In the genomic region with DNA sequence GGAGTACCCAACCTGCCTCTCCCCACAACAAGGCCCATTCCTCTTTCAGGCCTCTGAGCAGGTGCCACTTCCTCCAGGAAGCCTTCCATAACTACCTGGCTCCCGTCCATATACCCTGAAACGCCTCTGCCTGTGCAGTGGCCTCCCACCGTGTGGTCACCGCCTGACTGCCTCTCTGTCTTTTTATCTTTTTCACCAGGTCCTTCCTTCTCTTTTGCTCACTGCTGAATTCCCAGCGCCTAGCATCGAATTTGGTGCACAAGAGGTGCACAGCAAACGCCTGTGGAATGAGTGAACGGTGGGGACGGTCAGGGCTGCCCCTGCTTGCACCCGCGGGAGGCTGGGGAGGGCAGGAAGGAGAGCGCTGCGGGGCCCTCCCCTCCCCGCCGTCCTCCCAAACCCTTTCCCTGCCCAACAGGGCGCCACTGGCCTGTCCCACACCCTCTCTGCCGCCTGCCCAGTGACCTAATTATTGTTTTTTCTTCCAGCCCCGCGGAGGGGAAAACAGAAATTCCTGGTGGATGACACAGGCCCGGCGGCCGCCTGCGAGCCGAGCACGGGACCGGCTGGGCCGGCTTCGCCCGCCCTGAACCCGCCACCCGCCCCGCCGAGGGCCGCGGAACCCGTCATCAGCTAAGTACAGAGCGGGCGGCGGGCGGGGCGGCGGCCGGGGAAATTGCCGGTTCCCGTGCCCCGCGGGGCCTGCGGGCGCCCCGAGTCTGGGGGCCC, we compare ENCODE assay signal across 8 cellular contexts.
DNase-seq lines count a peak whose midpoint lies in the region; ATAC-seq and TF ChIP-seq lines count a peak whose summit lies in the region.

No MANE protein-coding gene starts in this region.

- H3K9ac ChIP-seq in duodenal mucosa (ENCODE audit: low read depth in 1 of 2, low read length in 2 of 2) (peak overlapping the region; percentile 58 to 60), liver (ENCODE audit: low read depth in 1 of 2, low read length in 2 of 2) (peak overlapping the region in 1 of 2 donors; percentile 17)

- H3K27me3 ChIP-seq in duodenal mucosa (ENCODE audit: control insufficient read depth in 1 of 2, insufficient read depth in 2 of 2, low read length in 2 of 2) (no peaks in the 10 kb centered on the region), liver (ENCODE audit: control insufficient read depth in 4 of 4, insufficient read depth in 4 of 4, low read length in 3 of 4) (no peaks in the 10 kb centered on the region)

- peak; percentile 76 for ATAC-seq in stimulated activated naive B cell treated with anti-CD40 and anti-IgM and Interleukin-4, amounts not matched to agents 10 μg/mL and 1 μg/mL and 100 μg/mL, for 72 hours (replicated peaks)
- ATAC-seq in HG02623 (IDR thresholded peaks at IDR 0.05; ENCODE audit: unreplicated experiment), result no peak

- peak overlapping the region; percentile 73 to 80 for H3K4me3 Mint-ChIP-seq in stimulated activated naive B cell treated with anti-CD40 and anti-IgM and Interleukin-4, amounts not matched to agents 10 μg/mL and 1 μg/mL and 100 μg/mL, for 72 hours

- 15% methylated on average over 50 of the region's 50 CpGs for WGBS in liver

- H3K36me3 ChIP-seq in duodenal mucosa (ENCODE audit: control insufficient read depth in 1 of 2, insufficient read depth in 2 of 2, low read length in 2 of 2) (no peaks in the 10 kb centered on the region), liver (ENCODE audit: control insufficient read depth in 4 of 4, insufficient read depth in 3 of 4, low read depth in 1 of 4, low read length in 3 of 4) (no peaks in the 10 kb centered on the region)

- H3K36me3 Mint-ChIP-seq in stimulated activated naive B cell treated with anti-CD40 and anti-IgM and Interleukin-4, amounts not matched to agents 10 μg/mL and 1 μg/mL and 100 μg/mL, for 72 hours, result no peaks in the 10 kb centered on the region

- H3K27ac ChIP-seq in duodenal mucosa (ENCODE audit: low read depth, low read length) (peak overlapping the region; percentile 34), liver (ENCODE audit: low read depth in 1 of 2, low read length in 2 of 2) (peak overlapping the region; percentile 58 to 75)

- no peaks in the 10 kb centered on the region for H3K9me3 ChIP-seq in duodenal mucosa (ENCODE audit: control insufficient read depth in 1 of 2, low read length in 2 of 2)
- H3K9me3 ChIP-seq in liver (ENCODE audit: control insufficient read depth in 4 of 4, low read length in 3 of 4), result no peaks in the 10 kb centered on the region

- no peak for TF ChIP-seq CTCF in liver (IDR thresholded peaks at IDR 0.05; ENCODE audit: low read depth, low read length, missing input control)

- peaks cover 21 to 44% of the 10 kb centered on the region in 2 donors for H3K27me3 Mint-ChIP-seq in stimulated activated naive B cell treated with anti-CD40 and anti-IgM and Interleukin-4, amounts not matched to agents 10 μg/mL and 1 μg/mL and 100 μg/mL, for 72 hours

- H3K4me1 ChIP-seq in duodenal mucosa (ENCODE audit: control insufficient read depth in 1 of 2, insufficient read depth in 2 of 2, low read length in 2 of 2), result peaks cover 11 to 13% of the 10 kb centered on the region in 2 donors
- H3K4me1 ChIP-seq in liver (ENCODE audit: control insufficient read depth in 4 of 4, insufficient read depth in 4 of 4, low read length in 3 of 4), result peaks cover 0 to 6% (median 4%) of the 10 kb centered on the region in 4 donors

- H3K9me3 Mint-ChIP-seq in stimulated activated naive B cell treated with anti-CD40 and anti-IgM and Interleukin-4, amounts not matched to agents 10 μg/mL and 1 μg/mL and 100 μg/mL, for 72 hours, result no peaks in the 10 kb centered on the region

- H3K4me1 Mint-ChIP-seq in stimulated activated naive B cell treated with anti-CD40 and anti-IgM and Interleukin-4, amounts not matched to agents 10 μg/mL and 1 μg/mL and 100 μg/mL, for 72 hours, result peaks cover 13 to 29% of the 10 kb centered on the region in 2 donors

- H3K27ac Mint-ChIP-seq in stimulated activated naive B cell treated with anti-CD40 and anti-IgM and Interleukin-4, amounts not matched to agents 10 μg/mL and 1 μg/mL and 100 μg/mL, for 72 hours, result no peak overlapping the region

- DNase-seq in activated CD4-positive, alpha-beta T cell treated with anti-CD3 and anti-CD28 coated beads, Interleukin-2, amount 50 U/mL, for 4 hours, result peak; percentile 6 to 14
- DNase-seq in activated CD4-positive, alpha-beta T cell treated with anti-CD3 and anti-CD28 coated beads for 1 hour, result no peak
- DNase-seq in T-helper 9 cell (peak; percentile 8), NCI-H774 (lab: John Stamatoyannopoulos, UW) (no peak)
- no peak for DNase-seq in stimulated activated naive B cell treated with anti-CD40 and anti-IgM and Interleukin-4, amounts not matched to agents 10 μg/mL and 1 μg/mL and 100 μg/mL, for 72 hours

- TF ChIP-seq RAD21 in liver (IDR thresholded peaks at IDR 0.05), result no peak

- H3K4me3 ChIP-seq in duodenal mucosa (ENCODE audit: low read depth in 1 of 2, low read length in 2 of 2) (peak overlapping the region; percentile 51 to 57), liver (ENCODE audit: low read depth in 1 of 3, low read length in 3 of 3) (peak overlapping the region in 2 of 3 donors; percentile 37 to 67)

TF ChIP-seq in liver, 16 proteins besides CTCF, POLR2A, EP300 and RAD21:
- TF ChIP-seq YY1 (IDR thresholded peaks at IDR 0.05) (no peak), FOXA1 (IDR thresholded peaks at IDR 0.05) (no peak), SP1 (IDR thresholded peaks at IDR 0.05) (peak; percentile 17), MAX (IDR thresholded peaks at IDR 0.05) (no peak), GABPA (IDR thresholded peaks at IDR 0.05 in 1 of 2, conservative IDR thresholded peaks at IDR 0.05 in 1 of 2) (no peak), HNF4G (IDR thresholded peaks at IDR 0.05) (no peak), EGR1 (IDR thresholded peaks at IDR 0.05; ENCODE audit: low read depth in 2 of 2) (no peak), JUND (IDR thresholded peaks at IDR 0.05) (peak in 1 of 2 donors; percentile 35)
- TF ChIP-seq, protein P1, sequence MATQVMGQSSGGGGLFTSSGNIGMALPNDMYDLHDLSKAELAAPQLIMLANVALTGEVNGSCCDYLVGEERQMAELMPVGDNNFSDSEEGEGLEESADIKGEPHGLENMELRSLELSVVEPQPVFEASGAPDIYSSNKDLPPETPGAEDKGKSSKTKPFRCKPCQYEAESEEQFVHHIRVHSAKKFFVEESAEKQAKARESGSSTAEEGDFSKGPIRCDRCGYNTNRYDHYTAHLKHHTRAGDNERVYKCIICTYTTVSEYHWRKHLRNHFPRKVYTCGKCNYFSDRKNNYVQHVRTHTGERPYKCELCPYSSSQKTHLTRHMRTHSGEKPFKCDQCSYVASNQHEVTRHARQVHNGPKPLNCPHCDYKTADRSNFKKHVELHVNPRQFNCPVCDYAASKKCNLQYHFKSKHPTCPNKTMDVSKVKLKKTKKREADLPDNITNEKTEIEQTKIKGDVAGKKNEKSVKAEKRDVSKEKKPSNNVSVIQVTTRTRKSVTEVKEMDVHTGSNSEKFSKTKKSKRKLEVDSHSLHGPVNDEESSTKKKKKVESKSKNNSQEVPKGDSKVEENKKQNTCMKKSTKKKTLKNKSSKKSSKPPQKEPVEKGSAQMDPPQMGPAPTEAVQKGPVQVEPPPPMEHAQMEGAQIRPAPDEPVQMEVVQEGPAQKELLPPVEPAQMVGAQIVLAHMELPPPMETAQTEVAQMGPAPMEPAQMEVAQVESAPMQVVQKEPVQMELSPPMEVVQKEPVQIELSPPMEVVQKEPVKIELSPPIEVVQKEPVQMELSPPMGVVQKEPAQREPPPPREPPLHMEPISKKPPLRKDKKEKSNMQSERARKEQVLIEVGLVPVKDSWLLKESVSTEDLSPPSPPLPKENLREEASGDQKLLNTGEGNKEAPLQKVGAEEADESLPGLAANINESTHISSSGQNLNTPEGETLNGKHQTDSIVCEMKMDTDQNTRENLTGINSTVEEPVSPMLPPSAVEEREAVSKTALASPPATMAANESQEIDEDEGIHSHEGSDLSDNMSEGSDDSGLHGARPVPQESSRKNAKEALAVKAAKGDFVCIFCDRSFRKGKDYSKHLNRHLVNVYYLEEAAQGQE (IDR thresholded peaks at IDR 0.05), result no peak

Comparison
In these comparisons a context has a peak if more than half of its experiments do, and no peak if none do; other contexts are left out.
1. DNase-seq: peak in activated CD4-positive, alpha-beta T cell treated with anti-CD3 and anti-CD28 coated beads, Interleukin-2, amount 50 U/mL, for 4 hours (2 of 2) and T-helper 9 cell (single experiment); none in activated CD4-positive, alpha-beta T cell treated with anti-CD3 and anti-CD28 coated beads for 1 hour (single experiment), stimulated activated naive B cell treated with anti-CD40 and anti-IgM and Interleukin-4, amounts not matched to agents 10 μg/mL and 1 μg/mL and 100 μg/mL, for 72 hours (single experiment) and NCI-H774 (single experiment).